Comparison of ENCODE assay signal across 1 cellular context in genomic region chr19:3737487-3738205, GRCh38.
TF ChIP-seq lines count a peak whose summit lies in the region.

No MANE protein-coding gene starts in this region.

TF ChIP-seq in HEK293, 187 proteins besides CTCF, POLR2A, EP300 and RAD21:
- TF ChIP-seq PRDM2 (tag by site-specific recombination; IDR thresholded peaks at IDR 0.05; ENCODE audit: borderline replicate concordance) (no peak), ZNF660 (tag by site-specific recombination; IDR thresholded peaks at IDR 0.05) (no peak), ZBTB26 (tag by site-specific recombination; optimal IDR thresholded peaks at IDR 0.05) (no peak), ZNF157 (tag by site-specific recombination; IDR thresholded peaks at IDR 0.05) (peak; percentile 100)
